In the genomic region with DNA sequence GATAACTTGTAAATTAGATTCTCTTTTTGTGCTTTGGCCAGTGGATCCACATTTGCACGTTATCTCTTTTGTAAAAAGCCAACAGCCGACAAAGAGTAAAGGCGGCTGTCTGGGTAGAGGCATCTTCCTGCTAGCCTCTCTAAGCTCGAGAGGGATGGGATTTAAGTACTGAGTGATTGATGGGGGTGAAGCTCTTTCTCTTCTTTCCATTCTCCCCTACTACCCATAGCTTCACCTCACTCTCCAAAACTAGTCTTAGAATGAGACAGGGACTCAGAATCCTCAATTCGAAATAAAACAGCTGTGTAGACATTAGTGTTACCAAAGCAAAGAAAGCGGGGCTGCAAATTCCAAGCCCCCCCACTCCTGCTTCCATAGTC, we compare ENCODE assay signal across 10 cellular contexts. TPM values are rescaled to one million over a fixed set of nuclear protein-coding genes. Genes with fewer than 3 reads are reported as not detected.
A peak's percentile ranks its signal among the peaks of the same experiment; 100 is the strongest.
DNase-seq lines count a peak whose midpoint lies in the region; ATAC-seq and TF ChIP-seq lines count a peak whose summit lies in the region.
"Had no signal": no experiment of that assay in that cellular context is flagged by ENCODE, and none has a peak within 500 bp of the region (broad histone marks: within the 10 kb centered on the region; RNA-seq: fewer than 3 reads in every experiment).

No MANE protein-coding gene starts in this region.

- no TSS peak for BruUV-seq in PC-3 (replicated peaks; lab: Mats Ljungman, UMichigan)

- no peak overlapping the region for H3K27ac Mint-ChIP-seq in T-helper 2 cell treated with Interferon-gamma antibody and Interleukin-4, amounts not matched to agents 5 μg/mL and 100 μg/mL, for 36 hours
- H3K27ac Mint-ChIP-seq: stimulated activated naive CD8-positive, alpha-beta T cell treated with anti-CD3 and anti-CD28 coated beads, Interleukin-15, Interleukin-2, amounts not matched to agents 100 ng/mL and 50 ng/mL, for 24 hours had no signal

- H3K9ac ChIP-seq in PC-3 (ENCODE audit: low read length) (no peak overlapping the region; the same call in 1 of the 2 replicates), skeletal muscle satellite cell (ENCODE audit: low read depth, low read length) (no peak overlapping the region)

- H3K9me3 Mint-ChIP-seq in T-helper 2 cell treated with Interferon-gamma antibody and Interleukin-4, amounts not matched to agents 5 μg/mL and 100 μg/mL, for 36 hours, result no peaks in the 10 kb centered on the region
- H3K9me3 Mint-ChIP-seq: stimulated activated naive CD8-positive, alpha-beta T cell treated with anti-CD3 and anti-CD28 coated beads, Interleukin-15, Interleukin-2, amounts not matched to agents 100 ng/mL and 50 ng/mL, for 24 hours had no signal

- H3K9me2 ChIP-seq in PC-3 (replicated peaks; ENCODE audit: low read length), result no peaks in the 10 kb centered on the region

- no peaks in the 10 kb centered on the region for H4K20me1 ChIP-seq in PC-3 (ENCODE audit: low read length)

- H3K36me3 Mint-ChIP-seq in T-helper 2 cell treated with Interferon-gamma antibody and Interleukin-4, amounts not matched to agents 5 μg/mL and 100 μg/mL, for 36 hours (ENCODE audit: low read depth), result peaks cover 15% of the 10 kb centered on the region

- H3K27me3 Mint-ChIP-seq in T-helper 2 cell treated with Interferon-gamma antibody and Interleukin-4, amounts not matched to agents 5 μg/mL and 100 μg/mL, for 36 hours (ENCODE audit: low read depth), result peaks cover 3% of the 10 kb centered on the region

- no peaks in the 10 kb centered on the region for H3K27me3 ChIP-seq in PC-3 (ENCODE audit: low read length)
- no peaks in the 10 kb centered on the region for H3K27me3 ChIP-seq in skeletal muscle satellite cell (ENCODE audit: control insufficient read depth, insufficient read depth, low read length)

- no peaks in the 10 kb centered on the region for H3F3A ChIP-seq in PC-3 (ENCODE audit: low read length, unreplicated experiment)

- ATAC-seq in PC-3, result no peak
- no peak for ATAC-seq in left lobe of liver
- no peak for ATAC-seq in GM21576 (IDR thresholded peaks at IDR 0.05; ENCODE audit: unreplicated experiment)

- H3K4me2 ChIP-seq in PC-3 (ENCODE audit: low read length), result peak overlapping the region; percentile 90
- peak overlapping the region; percentile 92 for H3K4me2 ChIP-seq in skeletal muscle satellite cell (ENCODE audit: low read length)

- intact Hi-C loops in PC-3 (cut with micrococcal nuclease), result loop anchor here (5.0 kb wide), 1 partner anchor 152 kb away; no protein-coding TSS in a partner anchor

- H3K27ac ChIP-seq in PC-3 (ENCODE audit: low read length), result no peak overlapping the region

- H3K4me1 ChIP-seq in PC-3 (ENCODE audit: insufficient read depth, low read length) (peaks cover 20% of the 10 kb centered on the region), skeletal muscle satellite cell (ENCODE audit: control insufficient read depth, insufficient read depth, low read length) (peaks cover 29% of the 10 kb centered on the region)

- H3K36me3 ChIP-seq in PC-3 (ENCODE audit: low read depth, low read length) (no peaks in the 10 kb centered on the region), skeletal muscle satellite cell (ENCODE audit: insufficient read depth, low read length) (peaks cover 6% of the 10 kb centered on the region)

- H2AFZ ChIP-seq in PC-3 (ENCODE audit: low read length), result no peak overlapping the region

- peaks cover 24% of the 10 kb centered on the region for H3K79me2 ChIP-seq in PC-3 (ENCODE audit: low read length)

- H3K4me3 Mint-ChIP-seq in T-helper 2 cell treated with Interferon-gamma antibody and Interleukin-4, amounts not matched to agents 5 μg/mL and 100 μg/mL, for 36 hours, result peak overlapping the region; percentile 32
- H3K4me3 Mint-ChIP-seq: stimulated activated naive CD8-positive, alpha-beta T cell treated with anti-CD3 and anti-CD28 coated beads, Interleukin-15, Interleukin-2, amounts not matched to agents 100 ng/mL and 50 ng/mL, for 24 hours had no signal

- peaks cover 32% of the 10 kb centered on the region for H3K4me1 Mint-ChIP-seq in T-helper 2 cell treated with Interferon-gamma antibody and Interleukin-4, amounts not matched to agents 5 μg/mL and 100 μg/mL, for 36 hours (ENCODE audit: low read depth)

- no peaks in the 10 kb centered on the region for H3K9me3 ChIP-seq in PC-3 (ENCODE audit: low read length)
- no peaks in the 10 kb centered on the region for H3K9me3 ChIP-seq in skeletal muscle satellite cell (replicated peaks; ENCODE audit: low read length)

- H3K4me3 ChIP-seq in PC-3 (ENCODE audit: low read length) (0 out of 2 replicates have a peak overlapping the region, but pooled peaks have one; percentile 21), skeletal muscle satellite cell (ENCODE audit: low read length) (no peak overlapping the region)

- CTCF ChIA-PET in PC-3 (lab: Charles Lee), result no interaction called here

- no peak for TF ChIP-seq CTCF in PC-3 (conservative IDR thresholded peaks at IDR 0.05; ENCODE audit: low read depth, low read length)

- no peak for DNase-seq in T-helper 2 cell treated with Interferon-gamma antibody and Interleukin-4, amounts not matched to agents 5 μg/mL and 100 μg/mL, for 36 hours (ENCODE audit: low spot score)
- DNase-seq in T-helper 2 cell (no peak), PC-3 (no peak), fibroblast of peridontal ligament (ENCODE audit: extremely low read depth) (peak; percentile 44), DMS153 treated with DMSO at 0.1 percent for 48 hours (lab: John Stamatoyannopoulos, UW; ENCODE audit: unreplicated experiment) (no peak), left lobe of liver (ENCODE audit: low spot score) (no peak)
- DNase-seq: C1 segment of cervical spinal cord had no signal

- POLR2A ChIA-PET in PC-3 (lab: Charles Lee; ENCODE audit: unreplicated experiment), result interaction anchor here (0.6 kb wide), 1 partner anchor 118 kb away, joined by 3 read pairs; no protein-coding TSS in a partner anchor

RNA-seq across cellular contexts. Expression of a gene that starts 3.5 kb away (rescaled TPM):
- total RNA-seq in PC-3 (2014; rRNA removed), result 8.2 and 35.5 TPM in 2 replicates
- 17.0 and 17.7 TPM in 2 replicates for total RNA-seq in skeletal muscle satellite cell (2012; rRNA removed)
- total RNA-seq in left lobe of liver, result 15.0 TPM

RNA-seq across cellular contexts. Expression of a gene that starts 43.6 kb away (rescaled TPM):
- total RNA-seq in PC-3 (2014; rRNA removed) (128 and 146 TPM in 2 replicates), left lobe of liver (42.4 TPM)
- total RNA-seq in skeletal muscle satellite cell (2012; rRNA removed), result 87.4 and 87.7 TPM in 2 replicates
